Comparison of ENCODE assay signal across 8 cellular contexts in genomic region chr9:134738869-134739659, GRCh38.
DNase-seq lines count a peak whose midpoint lies in the region; ATAC-seq, FAIRE-seq and TF ChIP-seq lines count a peak whose summit lies in the region.

No MANE protein-coding gene starts in this region.

- H3K27me3 Mint-ChIP-seq in activated T-helper 2 cell treated with anti-CD3 and anti-CD28 coated beads, Interferon-gamma antibody, Interleukin-2, Interleukin-4, amounts not matched to agents 10 μg/mL and 5 μg/mL and 100 μg/mL, durations not matched to agents 14 hours and 24 hours and 36 hours (ENCODE audit: low read depth) = no peaks in the 10 kb centered on the region
- peaks cover 9% of the 10 kb centered on the region for H3K27me3 Mint-ChIP-seq in glutamatergic neuron (ENCODE audit: unreplicated experiment)
- H3K27me3 Mint-ChIP-seq in progenitor cell of endocrine pancreas = no peaks in the 10 kb centered on the region

- POLR2A ChIA-PET in A549 (lab: Yijun Ruan, JAX) = no interaction called here

- TF ChIP-seq RAD21 in A549 (conservative IDR thresholded peaks at IDR 0.05 in 1 of 2, IDR thresholded peaks at IDR 0.05 in 1 of 2) = peak; percentile 77 to 80

- 0 out of 6 replicates have a peak overlapping the region, but pooled peaks of 1 of the 2 experiments have one; percentile 15 for H3K27ac ChIP-seq in A549

- intact Hi-C loops in activated T-helper 2 cell treated with anti-CD3 and anti-CD28 coated beads, Interferon-gamma antibody, Interleukin-2, Interleukin-4, amounts not matched to agents 10 μg/mL and 5 μg/mL and 100 μg/mL, durations not matched to agents 14 hours and 24 hours and 36 hours (cut with micrococcal nuclease) = loop anchor here (1.0 kb wide), 1 partner anchor 41 kb away; no protein-coding TSS in a partner anchor

- no peak for TF ChIP-seq POLR2A in A549 (IDR thresholded peaks at IDR 0.05; ENCODE audit: low read length)

- CTCF ChIA-PET in A549 (lab: Yijun Ruan, JAX) = interaction anchor here (0.5 to 5.5 kb wide), 25 partner anchors 8 to 568 kb away, joined by 3 to 63 read pairs (median 5); no protein-coding TSS in a partner anchor

- no peak for FAIRE-seq in A549 (lab: Jason Lieb, UNC)

- DNase-seq in A549 (ENCODE audit: low read depth in 1 of 2, low spot score in 1 of 2) (peak; percentile 45 to 78), GM10266 (ENCODE audit: extremely low spot score) (no peak), NCI-H82 treated with DMSO at 0.1 percent for 48 hours (lab: John Stamatoyannopoulos, UW; ENCODE audit: unreplicated experiment) (peak; percentile 43), glutamatergic neuron (peak; percentile 93), progenitor cell of endocrine pancreas (ENCODE audit: low spot score, unreplicated experiment) (peak; percentile 68)
- DNase-seq in activated T-helper 2 cell treated with anti-CD3 and anti-CD28 coated beads, Interferon-gamma antibody, Interleukin-2, Interleukin-4, amounts not matched to agents 10 μg/mL and 5 μg/mL and 100 μg/mL, durations not matched to agents 14 hours and 24 hours and 36 hours (ENCODE audit: low spot score) = peak; percentile 14

- WGBS in A549 (ENCODE audit: missing lambda C conversion rate) = 41% methylated on average over 21 of the region's 31 CpGs

- no peak overlapping the region for H3K4me3 ChIP-seq in A549

- no peaks in the 10 kb centered on the region for H3K9me3 Mint-ChIP-seq in activated T-helper 2 cell treated with anti-CD3 and anti-CD28 coated beads, Interferon-gamma antibody, Interleukin-2, Interleukin-4, amounts not matched to agents 10 μg/mL and 5 μg/mL and 100 μg/mL, durations not matched to agents 14 hours and 24 hours and 36 hours
- peaks cover 5% of the 10 kb centered on the region for H3K9me3 Mint-ChIP-seq in glutamatergic neuron (ENCODE audit: unreplicated experiment)
- H3K9me3 Mint-ChIP-seq in progenitor cell of endocrine pancreas (ENCODE audit: low read depth) = no peaks in the 10 kb centered on the region

- TF ChIP-seq CTCF in A549 (IDR thresholded peaks at IDR 0.05) (peak; percentile 57), GM10266 (IDR thresholded peaks at IDR 0.05; ENCODE audit: control insufficient read depth, insufficient read depth, low read depth, missing control alignments) (peak; percentile 37), glutamatergic neuron (IDR thresholded peaks at IDR 0.05; ENCODE audit: partially characterized antibody, unreplicated experiment) (peak; percentile 96), progenitor cell of endocrine pancreas (IDR thresholded peaks at IDR 0.05; ENCODE audit: unreplicated experiment) (peak; percentile 87)

- H3K27ac Mint-ChIP-seq in activated T-helper 2 cell treated with anti-CD3 and anti-CD28 coated beads, Interferon-gamma antibody, Interleukin-2, Interleukin-4, amounts not matched to agents 10 μg/mL and 5 μg/mL and 100 μg/mL, durations not matched to agents 14 hours and 24 hours and 36 hours = no peak overlapping the region
- H3K27ac Mint-ChIP-seq in glutamatergic neuron (ENCODE audit: unreplicated experiment) (peak overlapping the region; percentile 49), progenitor cell of endocrine pancreas (no peak overlapping the region)

- no peak overlapping the region for H3K4me3 Mint-ChIP-seq in activated T-helper 2 cell treated with anti-CD3 and anti-CD28 coated beads, Interferon-gamma antibody, Interleukin-2, Interleukin-4, amounts not matched to agents 10 μg/mL and 5 μg/mL and 100 μg/mL, durations not matched to agents 14 hours and 24 hours and 36 hours (ENCODE audit: low read depth)
- H3K4me3 Mint-ChIP-seq in glutamatergic neuron (ENCODE audit: unreplicated experiment) (no peak overlapping the region), progenitor cell of endocrine pancreas (ENCODE audit: low read depth) (no peak overlapping the region)

- H3K4me2 ChIP-seq in A549 = no peak overlapping the region

- peaks cover 6% of the 10 kb centered on the region for H3K4me1 ChIP-seq in A549

- H3K36me3 Mint-ChIP-seq in activated T-helper 2 cell treated with anti-CD3 and anti-CD28 coated beads, Interferon-gamma antibody, Interleukin-2, Interleukin-4, amounts not matched to agents 10 μg/mL and 5 μg/mL and 100 μg/mL, durations not matched to agents 14 hours and 24 hours and 36 hours (ENCODE audit: low read depth) = no peaks in the 10 kb centered on the region
- H3K36me3 Mint-ChIP-seq in glutamatergic neuron (ENCODE audit: unreplicated experiment) = no peaks in the 10 kb centered on the region
- no peaks in the 10 kb centered on the region for H3K36me3 Mint-ChIP-seq in progenitor cell of endocrine pancreas (ENCODE audit: insufficient read depth)

- ATAC-seq in A549 (peak; percentile 62 to 84; a peak in 5 of 6 replicates), GM21360 (IDR thresholded peaks at IDR 0.05; ENCODE audit: unreplicated experiment) (no peak), HG03354 (IDR thresholded peaks at IDR 0.05; ENCODE audit: poor library complexity, severe bottlenecking, unreplicated experiment) (no peak)

- no peaks in the 10 kb centered on the region for H3K4me1 Mint-ChIP-seq in activated T-helper 2 cell treated with anti-CD3 and anti-CD28 coated beads, Interferon-gamma antibody, Interleukin-2, Interleukin-4, amounts not matched to agents 10 μg/mL and 5 μg/mL and 100 μg/mL, durations not matched to agents 14 hours and 24 hours and 36 hours (ENCODE audit: low read depth)
- peaks cover 29% of the 10 kb centered on the region for H3K4me1 Mint-ChIP-seq in glutamatergic neuron (ENCODE audit: low read depth, unreplicated experiment)
- H3K4me1 Mint-ChIP-seq in progenitor cell of endocrine pancreas (ENCODE audit: low read depth) = no peaks in the 10 kb centered on the region

- no peak for TF ChIP-seq EP300 in A549 (IDR thresholded peaks at IDR 0.05)

- H3K9me3 ChIP-seq in A549 = no peaks in the 10 kb centered on the region

TF ChIP-seq in A549, 52 proteins besides CTCF, POLR2A, EP300 and RAD21:
- TF ChIP-seq E2F6 (IDR thresholded peaks at IDR 0.05; ENCODE audit: borderline replicate concordance, low read depth) = no peak
- peak; percentile 81 for TF ChIP-seq SMC3 (IDR thresholded peaks at IDR 0.05)
TF ChIP-seq in A549: peak in this region for 1.

Comparison
In these comparisons a context has a peak if more than half of its experiments do, and no peak if none do; other contexts are left out.
1. ATAC-seq: peak in A549 (2 of 2); none in GM21360 (single experiment) and HG03354 (single experiment).
2. CTCF ChIP-seq: peak in every context shown above with its lines; median percentile 96 in glutamatergic neuron; 87 in progenitor cell of endocrine pancreas; 57 in A549; 37 in GM10266.